1 cellular context compared by ENCODE assay signal in the genomic region with DNA sequence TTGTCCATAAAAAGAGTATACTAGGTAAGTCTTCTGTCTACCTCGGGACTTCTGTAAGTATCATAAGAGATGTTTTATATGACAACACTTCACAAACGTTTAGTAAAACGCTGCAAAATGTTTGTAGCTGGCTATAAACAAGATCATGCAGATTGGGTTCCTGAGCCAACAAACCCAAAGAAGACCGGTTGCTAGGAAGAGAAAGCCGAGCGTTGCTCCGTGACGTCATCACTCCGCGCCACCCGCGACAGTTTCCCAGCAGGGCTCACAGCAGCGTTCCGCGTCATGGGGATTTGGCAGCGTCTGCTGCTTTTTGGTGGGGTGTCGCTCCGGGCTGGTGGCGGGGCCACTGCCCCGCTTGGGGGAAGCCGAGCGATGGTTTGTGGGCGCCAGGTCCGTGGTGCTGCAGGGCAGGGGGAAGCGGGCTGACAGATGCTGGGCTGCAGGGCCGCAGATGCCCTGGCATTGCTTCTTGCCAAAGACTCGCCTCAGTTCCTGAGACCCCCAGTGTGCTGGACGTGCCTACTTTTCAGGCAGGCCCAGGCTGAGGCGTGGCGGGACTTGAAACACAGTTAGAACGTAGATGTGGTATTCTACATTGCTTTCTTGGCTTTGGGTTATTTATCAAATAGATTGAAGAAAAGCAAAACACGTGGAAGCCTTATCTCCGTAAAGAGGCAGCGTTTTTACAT.
TF ChIP-seq lines count a peak whose summit lies in the region.

TSS of gene NUBPL (plus strand) at position 250 of the 692 bp plus-strand sequence. CDS start at position 286, 36 bp downstream.

TF ChIP-seq in SK-N-SH, 30 proteins besides CTCF, POLR2A, EP300 and RAD21 (continued from another document):
- TF ChIP-seq IRF3 (IDR thresholded peaks at IDR 0.05; ENCODE audit: low read depth, low read length) = no peak
- TF ChIP-seq REST (IDR thresholded peaks at IDR 0.05; ENCODE audit: low read depth, low read length) = 0 out of 2 replicates have a peak, but pooled peaks have one; percentile 43
- peak; percentile 82 for TF ChIP-seq SIN3A (IDR thresholded peaks at IDR 0.05; ENCODE audit: borderline replicate concordance, low read depth, low read length)
- TF ChIP-seq GABPA (IDR thresholded peaks at IDR 0.05; ENCODE audit: low read depth) = no peak
- TF ChIP-seq RXRA (IDR thresholded peaks at IDR 0.05; ENCODE audit: borderline replicate concordance, low read depth) = no peak
- peak; percentile 84 for TF ChIP-seq ELF1 (IDR thresholded peaks at IDR 0.05)
- TF ChIP-seq GATA2 (CRISPR knock-in tag; IDR thresholded peaks at IDR 0.05) = 0 out of 2 replicates have a peak, but pooled peaks have one; percentile 15
- TF ChIP-seq EZH2phosphoT487 (IDR thresholded peaks at IDR 0.05; ENCODE audit: borderline replicate concordance, low read depth) = no peak
- TF ChIP-seq FOXM1 (IDR thresholded peaks at IDR 0.05; ENCODE audit: low read depth) = no peak
- TF ChIP-seq YY1 (IDR thresholded peaks at IDR 0.05; ENCODE audit: low read depth) = peak; percentile 67
- no peak for TF ChIP-seq RCOR1 (IDR thresholded peaks at IDR 0.05; ENCODE audit: low read length)
- peak; percentile 53; the same call in 1 of the 2 replicates for TF ChIP-seq FOXJ3 (CRISPR knock-in tag; IDR thresholded peaks at IDR 0.05)
- TF ChIP-seq SMC3 (IDR thresholded peaks at IDR 0.05; ENCODE audit: low read depth, low read length) = no peak
- peak; percentile 94 for TF ChIP-seq POLR2AphosphoS5 (IDR thresholded peaks at IDR 0.05; ENCODE audit: low read depth, low read length)
- TF ChIP-seq CHD2 (IDR thresholded peaks at IDR 0.05; ENCODE audit: low read length, partially characterized antibody) = no peak
- peak; percentile 45 for TF ChIP-seq NFIC (IDR thresholded peaks at IDR 0.05; ENCODE audit: borderline replicate concordance)
- TF ChIP-seq, protein P1, sequence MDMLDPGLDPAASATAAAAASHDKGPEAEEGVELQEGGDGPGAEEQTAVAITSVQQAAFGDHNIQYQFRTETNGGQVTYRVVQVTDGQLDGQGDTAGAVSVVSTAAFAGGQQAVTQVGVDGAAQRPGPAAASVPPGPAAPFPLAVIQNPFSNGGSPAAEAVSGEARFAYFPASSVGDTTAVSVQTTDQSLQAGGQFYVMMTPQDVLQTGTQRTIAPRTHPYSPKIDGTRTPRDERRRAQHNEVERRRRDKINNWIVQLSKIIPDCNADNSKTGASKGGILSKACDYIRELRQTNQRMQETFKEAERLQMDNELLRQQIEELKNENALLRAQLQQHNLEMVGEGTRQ (IDR thresholded peaks at IDR 0.05; ENCODE audit: borderline replicate concordance, low read depth, low read length) = no peak
- no peak for TF ChIP-seq JUND (IDR thresholded peaks at IDR 0.05)
